ENCODE assay signal across 22 cellular contexts in the genomic region with DNA sequence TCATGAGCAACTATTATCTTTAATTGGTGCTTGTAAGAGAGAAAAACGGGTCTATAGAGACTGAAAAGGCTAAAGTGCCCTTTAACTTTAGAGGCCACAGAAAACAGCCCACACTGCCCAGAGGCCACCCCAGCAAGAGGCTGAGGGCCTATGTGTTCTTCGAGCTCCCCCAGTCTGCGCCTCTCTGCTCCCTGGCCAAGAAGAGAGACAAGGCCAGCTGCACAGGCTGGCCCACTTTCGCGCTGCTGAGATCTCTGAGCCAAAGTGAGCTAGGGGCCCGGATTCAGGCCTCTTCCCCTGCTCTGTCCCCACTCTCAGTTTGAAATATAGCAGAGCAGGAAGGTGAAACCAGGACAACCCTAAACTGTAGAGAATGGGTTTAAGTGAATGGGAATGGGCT.
"Had no signal": no experiment of that assay in that cellular context is flagged by ENCODE, and none has a peak within 500 bp of the region (broad histone marks: within the 10 kb centered on the region; RNA-seq: fewer than 3 reads in every experiment).

No MANE protein-coding gene starts in this region.

- H3K36me3 ChIP-seq: adrenal gland, breast epithelium, esophagus squamous epithelium, gastroesophageal sphincter, neural progenitor cell, right lobe of liver, thoracic aorta had no signal

- DNase-seq: activated naive CD4-positive, alpha-beta T cell; activated T-cell treated with anti-CD3 and anti-CD28 coated beads, Interleukin-2, amount 50 U/mL, for 24 hours; adrenal gland; esophagus squamous epithelium; naive thymus-derived CD8-positive, alpha-beta T cell; right lobe of liver; stimulated activated CD4-positive, alpha-beta T cell treated with anti-CD3 and anti-CD28 coated beads, Interleukin-2, amount 100 ng/mL, for 48 hours; stimulated activated CD8-positive, alpha-beta memory T cell treated with anti-CD3 and anti-CD28 coated beads, Interleukin-4, amount 100 ng/mL, for 48 hours; stimulated activated naive B cell treated with anti-CD40 and anti-IgM and Interleukin-4, amounts not matched to agents 10 μg/mL and 1 μg/mL and 100 μg/mL, for 72 hours; T-helper 1 cell; T-helper 9 cell had no signal

- H3K27me3 Mint-ChIP-seq: activated naive CD8-positive, alpha-beta T cell; activated T-cell treated with anti-CD3 and anti-CD28 coated beads, Interleukin-2, amount 50 U/mL, for 24 hours; naive thymus-derived CD8-positive, alpha-beta T cell; progenitor cell of endocrine pancreas; stimulated activated naive B cell treated with anti-CD40 and anti-IgM and Interleukin-4, amounts not matched to agents 10 μg/mL and 1 μg/mL and 100 μg/mL, for 72 hours; type B pancreatic cell had no signal

- H3K27ac Mint-ChIP-seq: activated naive CD8-positive, alpha-beta T cell; activated T-cell treated with anti-CD3 and anti-CD28 coated beads, Interleukin-2, amount 50 U/mL, for 24 hours; activated T-helper 2 cell treated with anti-CD3 and anti-CD28 coated beads, Interferon-gamma antibody, Interleukin-2, Interleukin-4, amounts not matched to agents 10 μg/mL and 5 μg/mL and 100 μg/mL, durations not matched to agents 14 hours and 24 hours and 36 hours; naive thymus-derived CD8-positive, alpha-beta T cell; progenitor cell of endocrine pancreas; stimulated activated naive B cell treated with anti-CD40 and anti-IgM and Interleukin-4, amounts not matched to agents 10 μg/mL and 1 μg/mL and 100 μg/mL, for 72 hours; type B pancreatic cell; WTC11 had no signal

- H3K27ac ChIP-seq: breast epithelium, coronary artery, esophagus squamous epithelium, gastroesophageal sphincter, neural progenitor cell, right lobe of liver, thoracic aorta had no signal

- H3K9me3 ChIP-seq: adrenal gland, breast epithelium, esophagus squamous epithelium, gastroesophageal sphincter, right lobe of liver, thoracic aorta had no signal

- H3K4me3 Mint-ChIP-seq: activated naive CD8-positive, alpha-beta T cell; activated T-cell treated with anti-CD3 and anti-CD28 coated beads, Interleukin-2, amount 50 U/mL, for 24 hours; naive thymus-derived CD8-positive, alpha-beta T cell; neural progenitor cell; stimulated activated naive B cell treated with anti-CD40 and anti-IgM and Interleukin-4, amounts not matched to agents 10 μg/mL and 1 μg/mL and 100 μg/mL, for 72 hours; type B pancreatic cell; WTC11 had no signal

- H3K36me3 Mint-ChIP-seq: neural progenitor cell; stimulated activated naive B cell treated with anti-CD40 and anti-IgM and Interleukin-4, amounts not matched to agents 10 μg/mL and 1 μg/mL and 100 μg/mL, for 72 hours; type B pancreatic cell; WTC11 had no signal

- ATAC-seq: gastroesophageal sphincter; naive thymus-derived CD8-positive, alpha-beta T cell; stimulated activated naive B cell treated with anti-CD40 and anti-IgM and Interleukin-4, amounts not matched to agents 10 μg/mL and 1 μg/mL and 100 μg/mL, for 72 hours; WTC11 had no signal

- H3K4me1 Mint-ChIP-seq: naive thymus-derived CD8-positive, alpha-beta T cell; stimulated activated naive B cell treated with anti-CD40 and anti-IgM and Interleukin-4, amounts not matched to agents 10 μg/mL and 1 μg/mL and 100 μg/mL, for 72 hours had no signal

- H3K4me3 ChIP-seq: adrenal gland, breast epithelium, coronary artery, esophagus squamous epithelium, gastroesophageal sphincter, lung, neural progenitor cell, right lobe of liver, thoracic aorta had no signal

- H3K27me3 ChIP-seq: adrenal gland, breast epithelium, esophagus squamous epithelium, gastroesophageal sphincter, neural progenitor cell, right lobe of liver had no signal

- H3K9me3 Mint-ChIP-seq: activated T-cell treated with anti-CD3 and anti-CD28 coated beads, Interleukin-2, amount 50 U/mL, for 24 hours; activated T-helper 2 cell treated with anti-CD3 and anti-CD28 coated beads, Interferon-gamma antibody, Interleukin-2, Interleukin-4, amounts not matched to agents 10 μg/mL and 5 μg/mL and 100 μg/mL, durations not matched to agents 14 hours and 24 hours and 36 hours; naive thymus-derived CD8-positive, alpha-beta T cell; neural progenitor cell; stimulated activated naive B cell treated with anti-CD40 and anti-IgM and Interleukin-4, amounts not matched to agents 10 μg/mL and 1 μg/mL and 100 μg/mL, for 72 hours; type B pancreatic cell; WTC11 had no signal

- H3K4me1 ChIP-seq: breast epithelium, neural progenitor cell, right lobe of liver had no signal
